ENCODE assay signal across 17 cellular contexts in the genomic region with DNA sequence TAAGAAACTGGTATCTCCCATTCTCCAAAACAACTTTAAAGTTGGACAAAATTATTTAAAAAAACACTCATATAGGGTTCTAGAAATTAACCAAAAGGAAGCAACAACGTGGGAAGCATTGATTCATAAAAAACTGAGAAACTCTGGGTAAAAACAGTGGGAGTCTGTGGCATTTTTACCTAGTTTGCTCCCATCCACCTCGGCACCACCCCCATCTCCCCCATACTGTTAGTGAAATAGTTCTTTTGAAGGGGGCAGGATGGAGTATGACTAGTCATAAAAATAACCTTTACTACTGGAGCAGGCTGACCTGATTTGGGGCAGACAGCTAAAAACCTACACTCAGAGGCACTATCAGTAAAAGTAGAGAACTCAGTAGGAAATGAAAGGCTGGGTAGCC.
"Had no signal": no experiment of that assay in that cellular context is flagged by ENCODE, and none has a peak within 500 bp of the region (broad histone marks: within the 10 kb centered on the region; RNA-seq: fewer than 3 reads in every experiment).

No MANE protein-coding gene starts in this region.

- H3K4me3 ChIP-seq: cardiac muscle cell, esophagus squamous epithelium, heart right ventricle, thyroid gland had no signal

- DNase-seq: activated CD4-positive, CD25-positive, alpha-beta regulatory T cell; activated CD8-positive, alpha-beta memory T cell treated with anti-CD3 and anti-CD28 coated beads, Interleukin-2, amount 50 U/mL, for 4 hours; activated gamma-delta T cell; activated T-cell treated with anti-CD3 and anti-CD28 coated beads, Interleukin-2, amount 50 U/mL, for 72 hours; amygdala; effector memory CD4-positive, alpha-beta T cell; esophagus squamous epithelium; heart right ventricle; left ventricle myocardium superior; occipital lobe; T-helper 1 cell; T-helper 9 cell; thyroid gland had no signal

- H3K27me3 ChIP-seq: cardiac muscle cell, esophagus squamous epithelium, heart right ventricle, thyroid gland had no signal

- ATAC-seq: heart right ventricle, left ventricle myocardium superior had no signal

- H3K9me3 Mint-ChIP-seq: activated T-cell treated with anti-CD3 and anti-CD28 coated beads, Interleukin-2, amount 50 U/mL, for 72 hours; dendritic cell treated with granulocyte-macrophage colony-stimulating factor and Interleukin-4, amounts not matched to agents 40 ng/mL and 50 ng/mL, for 4 days had no signal

- H3K27me3 Mint-ChIP-seq: dendritic cell treated with granulocyte-macrophage colony-stimulating factor and Interleukin-4, amounts not matched to agents 40 ng/mL and 50 ng/mL, for 4 days; progenitor cell of endocrine pancreas had no signal

- H3K27ac ChIP-seq: cardiac muscle cell, esophagus squamous epithelium, heart right ventricle, thyroid gland had no signal

- H3K9me3 ChIP-seq: esophagus squamous epithelium, heart right ventricle, thyroid gland had no signal

- H3K4me3 Mint-ChIP-seq: activated naive CD8-positive, alpha-beta T cell; dendritic cell treated with granulocyte-macrophage colony-stimulating factor and Interleukin-4, amounts not matched to agents 40 ng/mL and 50 ng/mL, for 4 days had no signal

- H3K36me3 Mint-ChIP-seq: activated naive CD8-positive, alpha-beta T cell had no signal

- H3K27ac Mint-ChIP-seq: activated naive CD8-positive, alpha-beta T cell; activated T-cell treated with anti-CD3 and anti-CD28 coated beads, Interleukin-2, amount 50 U/mL, for 72 hours; dendritic cell treated with granulocyte-macrophage colony-stimulating factor and Interleukin-4, amounts not matched to agents 40 ng/mL and 50 ng/mL, for 4 days had no signal
